ENCODE assay signal across 9 cellular contexts in genomic region chr1:212791261-212791675, GRCh38. TPM values are rescaled to one million over a fixed set of nuclear protein-coding genes. Genes with fewer than 3 reads are reported as not detected.
A peak's percentile ranks its signal among the peaks of the same experiment; 100 is the strongest.
DNase-seq lines count a peak whose midpoint lies in the region; ATAC-seq, FAIRE-seq and TF ChIP-seq lines count a peak whose summit lies in the region.
"Had no signal": no experiment of that assay in that cellular context is flagged by ENCODE, and none has a peak within 500 bp of the region (broad histone marks: within the 10 kb centered on the region; RNA-seq: fewer than 3 reads in every experiment).

No MANE protein-coding gene starts in this region.

- no peaks in the 10 kb centered on the region for H4K20me1 ChIP-seq in endothelial cell of umbilical vein (replicated peaks; ENCODE audit: control insufficient read depth, extremely low read depth, insufficient read depth, low read length)

- H3K4me3 Mint-ChIP-seq in naive thymus-derived CD8-positive, alpha-beta T cell = peak overlapping the region; percentile 88 to 99 (median 96)

- POLR2A ChIA-PET in endothelial cell of umbilical vein (lab: Charles Lee) (interaction anchor here (1.3 kb wide), 1 partner anchor 183 kb away, joined by 3 read pairs; the partner anchor contains the start of gene ATF3), GM10248 (lab: Yijun Ruan, JAX) (interaction anchor here (0.9 to 1.4 kb wide), 3 partner anchors 90 to 183 kb away, joined by 3 to 4 read pairs (median 3); partner anchors contain the start of genes ATF3 and VASH2)
- POLR2A ChIA-PET in naive thymus-derived CD8-positive, alpha-beta T cell (lab: Charles Lee) = interaction anchor here (0.7 to 2.1 kb wide), 10 partner anchors 14 to 259 kb away, joined by 3 to 11 read pairs (median 4); partner anchors contain the start of genes ANGEL2, FLVCR1 and RPS6KC1

- H3K4me1 Mint-ChIP-seq in naive thymus-derived CD8-positive, alpha-beta T cell = peaks cover 22 to 60% (median 34%) of the 10 kb centered on the region in 4 donors

- H3K36me3 ChIP-seq in endothelial cell of umbilical vein (ENCODE audit: control insufficient read depth in 2 of 2, extremely low read depth in 1 of 2, insufficient read depth in 2 of 2, low read length in 2 of 2) = no peaks in the 10 kb centered on the region

- H3K4me1 ChIP-seq in endothelial cell of umbilical vein (ENCODE audit: control insufficient read depth, extremely low read depth, insufficient read depth, low read length) = peaks cover 21% of the 10 kb centered on the region

- H3K9me1 ChIP-seq in endothelial cell of umbilical vein (replicated peaks; ENCODE audit: control insufficient read depth, extremely low read depth, insufficient read depth, low read length) = no peaks in the 10 kb centered on the region

- peaks cover 8% of the 10 kb centered on the region for H3K79me2 ChIP-seq in endothelial cell of umbilical vein (ENCODE audit: control insufficient read depth, insufficient read depth, low read length)

- FAIRE-seq in endothelial cell of umbilical vein (lab: Jason Lieb, UNC) = no peak
- FAIRE-seq: endometrium had no signal

- no peaks in the 10 kb centered on the region for H3K9me3 Mint-ChIP-seq in naive thymus-derived CD8-positive, alpha-beta T cell

- no peak for TF ChIP-seq CTCF in GM20000 (IDR thresholded peaks at IDR 0.05; ENCODE audit: extremely low read depth, missing control alignments)
- TF ChIP-seq CTCF in endothelial cell of umbilical vein (IDR thresholded peaks at IDR 0.05; ENCODE audit: extremely low read depth in 1 of 2, insufficient read depth in 1 of 2, low read depth in 1 of 2, low read length in 2 of 2) = no peak
- no peak for TF ChIP-seq CTCF in GM10248 (IDR thresholded peaks at IDR 0.05; ENCODE audit: control extremely low read depth, extremely low read depth, low read depth, missing control alignments)

- H3K27me3 ChIP-seq in endothelial cell of umbilical vein (ENCODE audit: control insufficient read depth in 2 of 2, insufficient read depth in 2 of 2, low read length in 2 of 2) = no peaks in the 10 kb centered on the region

- ATAC-seq in HG03521 (IDR thresholded peaks at IDR 0.05; ENCODE audit: unreplicated experiment) = peak; percentile 23
- peak; percentile 69 to 75 for ATAC-seq in naive thymus-derived CD8-positive, alpha-beta T cell

- H3K4me2 ChIP-seq in endothelial cell of umbilical vein (ENCODE audit: insufficient read depth, low read length) = peak overlapping the region; percentile 95

- H3K36me3 Mint-ChIP-seq in naive thymus-derived CD8-positive, alpha-beta T cell = peaks cover 0 to 17% (median 3%) of the 10 kb centered on the region in 3 donors

- peaks cover 0 to 1% (median 0%) of the 10 kb centered on the region in 5 donors for H3K27me3 Mint-ChIP-seq in naive thymus-derived CD8-positive, alpha-beta T cell

- H3K27ac ChIP-seq in endothelial cell of umbilical vein (ENCODE audit: insufficient read depth, low read depth, low read length) = peak overlapping the region; percentile 54

- CTCF ChIA-PET in endothelial cell of umbilical vein (lab: Charles Lee) = interaction anchor here (1.2 to 2.2 kb wide), 5 partner anchors 16 to 314 kb away, joined by 3 to 23 read pairs (median 5); no protein-coding TSS in a partner anchor
- CTCF ChIA-PET in GM10248 (lab: Yijun Ruan, JAX) = interaction anchor here (0.7 to 5.4 kb wide), 15 partner anchors 9 to 335 kb away, joined by 3 to 33 read pairs (median 4); no protein-coding TSS in a partner anchor

- DNase-seq in EL (peak; percentile 84), GM20000 (ENCODE audit: low spot score) (peak; percentile 46), SHP77 treated with DMSO at 0.1 percent for 48 hours (lab: John Stamatoyannopoulos, UW) (peak; percentile 56), endothelial cell of umbilical vein (ENCODE audit: low read depth, low spot score) (no peak), GM10248 (ENCODE audit: extremely low spot score) (no peak)
- DNase-seq in naive thymus-derived CD8-positive, alpha-beta T cell = no peak
- no peak for DNase-seq in stimulated activated CD4-positive, alpha-beta T cell treated with anti-CD3 and anti-CD28 coated beads, Interleukin-12 subunit alpha, Interleukin-12 subunit beta, amount 100 ng/mL, for 4 hours

- intact Hi-C loops in endothelial cell of umbilical vein (cut with micrococcal nuclease) = loop anchor here (1.0 kb wide), 3 partner anchors 8 to 224 kb away; partner anchors contain the start of genes ANGEL2 and FLVCR1

- BruUV-seq in endothelial cell of umbilical vein (replicated peaks; lab: Mats Ljungman, UMichigan) = TSS peak; percentile 89

- H3K27ac Mint-ChIP-seq in naive thymus-derived CD8-positive, alpha-beta T cell = peak overlapping the region; percentile 81 to 98 (median 95)

- no peaks in the 10 kb centered on the region for H3K9me3 ChIP-seq in endothelial cell of umbilical vein (replicated peaks; ENCODE audit: control insufficient read depth, insufficient read depth, low read length)

- no peak for TF ChIP-seq POLR2A in endothelial cell of umbilical vein (IDR thresholded peaks at IDR 0.05; ENCODE audit: low read depth, low read length)

- dilution Hi-C loops in endothelial cell of umbilical vein (cut with MboI; ENCODE audit: extremely low pct_ligation_motif_present, low sequenced_read_pairs) = no loop called here

- H2AFZ ChIP-seq in endothelial cell of umbilical vein (ENCODE audit: low read depth, low read length) = peak overlapping the region; percentile 97

- H3K9ac ChIP-seq in endothelial cell of umbilical vein (replicated peaks; ENCODE audit: extremely low read depth, insufficient read depth, low read length) = peak overlapping the region; percentile 97

- peak overlapping the region; percentile 77 to 97 (median 94) for H3K4me3 ChIP-seq in endothelial cell of umbilical vein (replicated peaks in 1 of 3; ENCODE audit: insufficient read depth in 1 of 3, low read depth in 1 of 3, low read length in 3 of 3)

TF ChIP-seq in endothelial cell of umbilical vein, 7 proteins besides CTCF, POLR2A, EP300 and RAD21:
- TF ChIP-seq MAX (IDR thresholded peaks at IDR 0.05; ENCODE audit: insufficient read depth, insufficient read length) (no peak), FOS (IDR thresholded peaks at IDR 0.05; ENCODE audit: borderline replicate concordance, insufficient read depth, low read length) (no peak), GATA2 (IDR thresholded peaks at IDR 0.05; ENCODE audit: insufficient read depth, insufficient read length, low read depth, low read length) (no peak), EZH2 (IDR thresholded peaks at IDR 0.05; ENCODE audit: borderline replicate concordance, low read depth, low read length, severe bottlenecking) (no peak), POLR2AphosphoS5 (IDR thresholded peaks at IDR 0.05; ENCODE audit: insufficient read depth, low read depth, low read length) (no peak), JUN (IDR thresholded peaks at IDR 0.05; ENCODE audit: borderline replicate concordance, insufficient read depth, insufficient read length, low read depth) (no peak), MYC (IDR thresholded peaks at IDR 0.05; ENCODE audit: low read depth, low read length) (no peak)

RNA-seq across cellular contexts. Expression of gene NSL1, which starts 0.3 kb away (rescaled TPM):
- 27.7 and 30.2 TPM in 2 replicates for total RNA-seq in endothelial cell of umbilical vein
- polyA plus RNA-seq in endothelial cell of umbilical vein = 15.5 and 18.9 TPM in 2 replicates
- 28.6 and 29.4 TPM in 2 replicates for polyA plus RNA-seq in endothelial cell of umbilical vein (2011; cell fraction: cytosol; rRNA removed)
- polyA plus RNA-seq in endothelial cell of umbilical vein (2011; cell fraction: nucleus; rRNA removed) = 13.3 and 19.3 TPM in 2 replicates
- polyA plus RNA-seq in endothelial cell of umbilical vein (2012) = 16.2 and 18.9 TPM in 2 replicates
- polyA minus RNA-seq in endothelial cell of umbilical vein = 11.5 and 12.5 TPM in 2 replicates
- polyA minus RNA-seq in endothelial cell of umbilical vein (2011; cell fraction: cytosol; rRNA and poly(A)+ RNA removed) = 16.9 TPM
- 12.4 and 17.5 TPM in 2 replicates for polyA minus RNA-seq in endothelial cell of umbilical vein (2011; cell fraction: nucleus; rRNA and poly(A)+ RNA removed)
- total RNA-seq in naive thymus-derived CD8-positive, alpha-beta T cell = 10 to 100 TPM; 38.1 to 41.0 TPM
- 10 to 100 TPM; 54.8 to 74.2 (median 65.3) TPM for polyA plus RNA-seq in naive thymus-derived CD8-positive, alpha-beta T cell

RNA-seq across cellular contexts. Expression of gene TATDN3, which starts 0.4 kb away (rescaled TPM):
- 7.8 and 8.0 TPM in 2 replicates for total RNA-seq in endothelial cell of umbilical vein
- 3.5 and 4.3 TPM in 2 replicates for polyA plus RNA-seq in endothelial cell of umbilical vein
- 7.2 and 7.3 TPM in 2 replicates for polyA plus RNA-seq in endothelial cell of umbilical vein (2011; cell fraction: cytosol; rRNA removed)
- polyA plus RNA-seq in endothelial cell of umbilical vein (2011; cell fraction: nucleus; rRNA removed) = 6.8 and 7.9 TPM in 2 replicates
- polyA plus RNA-seq in endothelial cell of umbilical vein (2012) = 8.1 and 10.3 TPM in 2 replicates
- 2.1 and 4.2 TPM in 2 replicates for polyA minus RNA-seq in endothelial cell of umbilical vein
- 5.4 TPM for polyA minus RNA-seq in endothelial cell of umbilical vein (2011; cell fraction: cytosol; rRNA and poly(A)+ RNA removed)
- 4.0 and 4.7 TPM in 2 replicates for polyA minus RNA-seq in endothelial cell of umbilical vein (2011; cell fraction: nucleus; rRNA and poly(A)+ RNA removed)
- total RNA-seq in naive thymus-derived CD8-positive, alpha-beta T cell = 10 to 100 TPM; 17.0 to 21.4 TPM
- polyA plus RNA-seq in naive thymus-derived CD8-positive, alpha-beta T cell = 10 to 100 TPM; 15.6 to 20.8 (median 18.0) TPM

RNA-seq across cellular contexts. Expression of gene SPATA45, which starts 56.2 kb away (rescaled TPM):
- total RNA-seq in endothelial cell of umbilical vein = not detected in 2 replicates
- not detected in 2 replicates for polyA plus RNA-seq in endothelial cell of umbilical vein
- not detected in 2 replicates for polyA plus RNA-seq in endothelial cell of umbilical vein (2011; cell fraction: cytosol; rRNA removed)
- not detected in 2 replicates for polyA plus RNA-seq in endothelial cell of umbilical vein (2011; cell fraction: nucleus; rRNA removed)
- not detected in 2 replicates for polyA plus RNA-seq in endothelial cell of umbilical vein (2012)
- not detected in 2 replicates for polyA minus RNA-seq in endothelial cell of umbilical vein
- not detected for polyA minus RNA-seq in endothelial cell of umbilical vein (2011; cell fraction: cytosol; rRNA and poly(A)+ RNA removed)
- polyA minus RNA-seq in endothelial cell of umbilical vein (2011; cell fraction: nucleus; rRNA and poly(A)+ RNA removed) = not detected in 2 replicates
- not detected for total RNA-seq in naive thymus-derived CD8-positive, alpha-beta T cell
- not detected for polyA plus RNA-seq in naive thymus-derived CD8-positive, alpha-beta T cell

Comparison
In these comparisons a context has a peak if more than half of its experiments do, and no peak if none do; other contexts are left out.
1. DNase-seq: peak in EL (single experiment), GM20000 (single experiment) and SHP77 treated with DMSO at 0.1 percent for 48 hours (single experiment); none in endothelial cell of umbilical vein (single experiment), naive thymus-derived CD8-positive, alpha-beta T cell (0 of 10), GM10248 (single experiment) and stimulated activated CD4-positive, alpha-beta T cell treated with anti-CD3 and anti-CD28 coated beads, Interleukin-12 subunit alpha, Interleukin-12 subunit beta, amount 100 ng/mL, for 4 hours (single experiment).